Comparison of ENCODE assay signal across 11 cellular contexts in genomic region chr9:76216161-76216649, GRCh38.
DNase-seq lines count a peak whose midpoint lies in the region; ATAC-seq and TF ChIP-seq lines count a peak whose summit lies in the region.
"Had no signal": no experiment of that assay in that cellular context is flagged by ENCODE, and none has a peak within 500 bp of the region (broad histone marks: within the 10 kb centered on the region; RNA-seq: fewer than 3 reads in every experiment).

No MANE protein-coding gene starts in this region.

- ATAC-seq in HG02870 (IDR thresholded peaks at IDR 0.05; ENCODE audit: unreplicated experiment) (no peak), HG03457 (IDR thresholded peaks at IDR 0.05; ENCODE audit: unreplicated experiment) (no peak)

- TF ChIP-seq CTCF in fibroblast of mammary gland (conservative IDR thresholded peaks at IDR 0.05; ENCODE audit: control insufficient read depth, insufficient read depth, low read depth, low read length): no peak
- no peak for TF ChIP-seq CTCF in GM10266 (IDR thresholded peaks at IDR 0.05; ENCODE audit: control insufficient read depth, insufficient read depth, low read depth, missing control alignments)

- no peak overlapping the region for H3K4me3 ChIP-seq in fibroblast of mammary gland (ENCODE audit: control insufficient read depth, low read depth, low read length)
- no peak overlapping the region for H3K4me3 ChIP-seq in skeletal muscle cell (ENCODE audit: low read depth, low read length)
- H3K4me3 ChIP-seq: left ventricle myocardium inferior had no signal

- DNase-seq in H4 (ENCODE audit: low spot score): peak; percentile 71
- DNase-seq in RKO (ENCODE audit: low spot score): peak; percentile 50
- DNase-seq in fibroblast of mammary gland (ENCODE audit: low read depth): peak; percentile 96
- peak; percentile 91 for DNase-seq in skeletal muscle cell (ENCODE audit: low read depth)
- DNase-seq in GM10266 (ENCODE audit: extremely low spot score): no peak
- DNase-seq in pons (ENCODE audit: low spot score): no peak
- DNase-seq: left ventricle myocardium inferior, NCI-H1694 treated with DMSO at 0.1 percent for 48 hours, substantia nigra had no signal

Comparison
In these comparisons a context has a peak if more than half of its experiments do, and no peak if none do; other contexts are left out.
1. DNase-seq: peak in H4 (single experiment), RKO (single experiment), fibroblast of mammary gland (single experiment) and skeletal muscle cell (single experiment); none in GM10266 (single experiment) and pons (single experiment).